Comparison of ENCODE assay signal across 1 cellular context in the genomic region with DNA sequence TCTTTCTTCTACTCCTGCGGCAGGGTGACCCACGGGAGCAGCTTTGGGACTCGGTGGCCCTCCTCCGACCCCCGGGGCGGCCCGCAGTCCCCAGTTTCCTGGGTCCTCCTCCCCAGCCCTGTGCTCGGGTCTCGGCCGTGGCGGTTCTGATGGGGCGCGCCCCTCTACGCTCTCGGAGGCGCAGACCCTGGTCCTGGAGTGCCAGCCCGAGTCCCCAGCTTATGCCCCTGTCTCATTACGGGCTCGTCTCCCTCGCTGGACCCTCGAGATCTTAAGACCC.
TF ChIP-seq lines count a peak whose summit lies in the region.

No MANE protein-coding gene starts in this region.

TF ChIP-seq in HEK293, 187 proteins besides CTCF, POLR2A, EP300 and RAD21 (continued from another document):
- TF ChIP-seq, protein P1, sequence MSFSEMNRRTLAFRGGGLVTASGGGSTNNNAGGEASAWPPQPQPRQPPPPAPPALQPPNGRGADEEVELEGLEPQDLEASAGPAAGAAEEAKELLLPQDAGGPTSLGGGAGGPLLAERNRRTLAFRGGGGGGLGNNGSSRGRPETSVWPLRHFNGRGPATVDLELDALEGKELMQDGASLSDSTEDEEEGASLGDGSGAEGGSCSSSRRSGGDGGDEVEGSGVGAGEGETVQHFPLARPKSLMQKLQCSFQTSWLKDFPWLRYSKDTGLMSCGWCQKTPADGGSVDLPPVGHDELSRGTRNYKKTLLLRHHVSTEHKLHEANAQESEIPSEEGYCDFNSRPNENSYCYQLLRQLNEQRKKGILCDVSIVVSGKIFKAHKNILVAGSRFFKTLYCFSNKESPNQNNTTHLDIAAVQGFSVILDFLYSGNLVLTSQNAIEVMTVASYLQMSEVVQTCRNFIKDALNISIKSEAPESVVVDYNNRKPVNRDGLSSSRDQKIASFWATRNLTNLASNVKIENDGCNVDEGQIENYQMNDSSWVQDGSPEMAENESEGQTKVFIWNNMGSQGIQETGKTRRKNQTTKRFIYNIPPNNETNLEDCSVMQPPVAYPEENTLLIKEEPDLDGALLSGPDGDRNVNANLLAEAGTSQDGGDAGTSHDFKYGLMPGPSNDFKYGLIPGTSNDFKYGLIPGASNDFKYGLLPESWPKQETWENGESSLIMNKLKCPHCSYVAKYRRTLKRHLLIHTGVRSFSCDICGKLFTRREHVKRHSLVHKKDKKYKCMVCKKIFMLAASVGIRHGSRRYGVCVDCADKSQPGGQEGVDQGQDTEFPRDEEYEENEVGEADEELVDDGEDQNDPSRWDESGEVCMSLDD (tag by site-specific recombination; IDR thresholded peaks at IDR 0.05), result no peak; the same call in 1 of the 2 replicates
- TF ChIP-seq, protein P2, sequence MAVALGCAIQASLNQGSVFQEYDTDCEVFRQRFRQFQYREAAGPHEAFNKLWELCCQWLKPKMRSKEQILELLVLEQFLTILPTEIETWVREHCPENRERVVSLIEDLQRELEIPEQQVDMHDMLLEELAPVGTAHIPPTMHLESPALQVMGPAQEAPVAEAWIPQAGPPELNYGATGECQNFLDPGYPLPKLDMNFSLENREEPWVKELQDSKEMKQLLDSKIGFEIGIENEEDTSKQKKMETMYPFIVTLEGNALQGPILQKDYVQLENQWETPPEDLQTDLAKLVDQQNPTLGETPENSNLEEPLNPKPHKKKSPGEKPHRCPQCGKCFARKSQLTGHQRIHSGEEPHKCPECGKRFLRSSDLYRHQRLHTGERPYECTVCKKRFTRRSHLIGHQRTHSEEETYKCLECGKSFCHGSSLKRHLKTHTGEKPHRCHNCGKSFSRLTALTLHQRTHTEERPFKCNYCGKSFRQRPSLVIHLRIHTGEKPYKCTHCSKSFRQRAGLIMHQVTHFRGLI (tag by site-specific recombination; IDR thresholded peaks at IDR 0.05), result no peak
- no peak for TF ChIP-seq ZNF114 (tag by site-specific recombination; IDR thresholded peaks at IDR 0.05)
- TF ChIP-seq ZNF501 (tag by site-specific recombination; IDR thresholded peaks at IDR 0.05), result peak; percentile 20; the same call in 1 of the 2 replicates
- no peak for TF ChIP-seq BCL11A (tag by site-specific recombination; IDR thresholded peaks at IDR 0.05; ENCODE audit: low read depth)
- no peak for TF ChIP-seq ZNF248 (tag by site-specific recombination; IDR thresholded peaks at IDR 0.05)
- TF ChIP-seq, protein P3, sequence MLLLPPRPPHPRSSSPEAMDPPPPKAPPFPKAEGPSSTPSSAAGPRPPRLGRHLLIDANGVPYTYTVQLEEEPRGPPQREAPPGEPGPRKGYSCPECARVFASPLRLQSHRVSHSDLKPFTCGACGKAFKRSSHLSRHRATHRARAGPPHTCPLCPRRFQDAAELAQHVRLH (tag by site-specific recombination; IDR thresholded peaks at IDR 0.05), result no peak
- no peak for TF ChIP-seq ZFHX2 (tag by site-specific recombination; conservative IDR thresholded peaks at IDR 0.05)
- TF ChIP-seq, protein P4, sequence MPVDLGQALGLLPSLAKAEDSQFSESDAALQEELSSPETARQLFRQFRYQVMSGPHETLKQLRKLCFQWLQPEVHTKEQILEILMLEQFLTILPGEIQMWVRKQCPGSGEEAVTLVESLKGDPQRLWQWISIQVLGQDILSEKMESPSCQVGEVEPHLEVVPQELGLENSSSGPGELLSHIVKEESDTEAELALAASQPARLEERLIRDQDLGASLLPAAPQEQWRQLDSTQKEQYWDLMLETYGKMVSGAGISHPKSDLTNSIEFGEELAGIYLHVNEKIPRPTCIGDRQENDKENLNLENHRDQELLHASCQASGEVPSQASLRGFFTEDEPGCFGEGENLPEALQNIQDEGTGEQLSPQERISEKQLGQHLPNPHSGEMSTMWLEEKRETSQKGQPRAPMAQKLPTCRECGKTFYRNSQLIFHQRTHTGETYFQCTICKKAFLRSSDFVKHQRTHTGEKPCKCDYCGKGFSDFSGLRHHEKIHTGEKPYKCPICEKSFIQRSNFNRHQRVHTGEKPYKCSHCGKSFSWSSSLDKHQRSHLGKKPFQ (tag by site-specific recombination; IDR thresholded peaks at IDR 0.05), result no peak
- TF ChIP-seq ZNF610 (tag by site-specific recombination; IDR thresholded peaks at IDR 0.05; ENCODE audit: borderline replicate concordance), result 0 out of 2 replicates have a peak, but pooled peaks have one; percentile 6
- TF ChIP-seq KLF1 (tag by site-specific recombination; IDR thresholded peaks at IDR 0.05), result no peak
- no peak for TF ChIP-seq ZNF133 (tag by site-specific recombination; IDR thresholded peaks at IDR 0.05)
- no peak for TF ChIP-seq ZNF626 (tag by site-specific recombination; IDR thresholded peaks at IDR 0.05)
- TF ChIP-seq, protein P5, sequence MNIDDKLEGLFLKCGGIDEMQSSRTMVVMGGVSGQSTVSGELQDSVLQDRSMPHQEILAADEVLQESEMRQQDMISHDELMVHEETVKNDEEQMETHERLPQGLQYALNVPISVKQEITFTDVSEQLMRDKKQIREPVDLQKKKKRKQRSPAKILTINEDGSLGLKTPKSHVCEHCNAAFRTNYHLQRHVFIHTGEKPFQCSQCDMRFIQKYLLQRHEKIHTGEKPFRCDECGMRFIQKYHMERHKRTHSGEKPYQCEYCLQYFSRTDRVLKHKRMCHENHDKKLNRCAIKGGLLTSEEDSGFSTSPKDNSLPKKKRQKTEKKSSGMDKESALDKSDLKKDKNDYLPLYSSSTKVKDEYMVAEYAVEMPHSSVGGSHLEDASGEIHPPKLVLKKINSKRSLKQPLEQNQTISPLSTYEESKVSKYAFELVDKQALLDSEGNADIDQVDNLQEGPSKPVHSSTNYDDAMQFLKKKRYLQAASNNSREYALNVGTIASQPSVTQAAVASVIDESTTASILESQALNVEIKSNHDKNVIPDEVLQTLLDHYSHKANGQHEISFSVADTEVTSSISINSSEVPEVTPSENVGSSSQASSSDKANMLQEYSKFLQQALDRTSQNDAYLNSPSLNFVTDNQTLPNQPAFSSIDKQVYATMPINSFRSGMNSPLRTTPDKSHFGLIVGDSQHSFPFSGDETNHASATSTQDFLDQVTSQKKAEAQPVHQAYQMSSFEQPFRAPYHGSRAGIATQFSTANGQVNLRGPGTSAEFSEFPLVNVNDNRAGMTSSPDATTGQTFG (tag by site-specific recombination; IDR thresholded peaks at IDR 0.05; ENCODE audit: borderline replicate concordance), result no peak
